Comparison of ENCODE assay signal across 8 cellular contexts in genomic region chr15:76930831-76931396, GRCh38. TPM values are rescaled to one million over a fixed set of nuclear protein-coding genes. Genes with fewer than 3 reads are reported as not detected.
DNase-seq lines count a peak whose midpoint lies in the region; ATAC-seq and TF ChIP-seq lines count a peak whose summit lies in the region.

No MANE protein-coding gene starts in this region.

- H3K36me3 ChIP-seq in right atrium auricular region (no peaks in the 10 kb centered on the region), lower lobe of right lung (peaks cover 7% of the 10 kb centered on the region), vagina (peaks cover 0 to 12% of the 10 kb centered on the region in 2 donors)

- H3K4me1 ChIP-seq in right atrium auricular region: peaks cover 0 to 13% of the 10 kb centered on the region in 2 donors
- H3K4me1 ChIP-seq in lower lobe of right lung: peaks cover 22% of the 10 kb centered on the region
- H3K4me1 ChIP-seq in vagina: peaks cover 15% of the 10 kb centered on the region

- ATAC-seq in Right ventricle myocardium superior (ENCODE audit: poor library complexity) (no peak), lower lobe of right lung (no peak)

- intact Hi-C loops in Right ventricle myocardium superior (cut with DNase I): no loop called here
- intact Hi-C loops in lower lobe of right lung (cut with DNase I): no loop called here
- intact Hi-C loops in vagina (cut with DNase I): no loop called here

- TF ChIP-seq POLR2A in vagina (IDR thresholded peaks at IDR 0.05): no peak

- H3K4me3 ChIP-seq in right atrium auricular region: peak overlapping the region; percentile 72 to 80
- H3K4me3 ChIP-seq in lower lobe of right lung: peak overlapping the region; percentile 73
- H3K4me3 ChIP-seq in vagina: peak overlapping the region; percentile 65 to 87

- peak overlapping the region; percentile 65 to 72 for H3K27ac ChIP-seq in right atrium auricular region
- H3K27ac ChIP-seq in angular gyrus (ENCODE audit: low read depth, low read length): peak overlapping the region; percentile 89
- peak overlapping the region; percentile 77 for H3K27ac ChIP-seq in lower lobe of right lung
- peak overlapping the region; percentile 49 for H3K27ac ChIP-seq in vagina

- TF ChIP-seq CTCF in right atrium auricular region (IDR thresholded peaks at IDR 0.05): no peak
- no peak for TF ChIP-seq CTCF in lower lobe of right lung (IDR thresholded peaks at IDR 0.05)
- TF ChIP-seq CTCF in vagina (IDR thresholded peaks at IDR 0.05): no peak

- no peak for DNase-seq in right atrium auricular region (ENCODE audit: low spot score)
- DNase-seq in Right ventricle myocardium superior: no peak
- DNase-seq in lower lobe of right lung: no peak
- DNase-seq in vagina (ENCODE audit: extremely low spot score in 2 of 2): no peak
- DNase-seq in H4 (ENCODE audit: low spot score): no peak
- no peak for DNase-seq in GM19240 (ENCODE audit: insufficient read length, low spot score)
- no peak for DNase-seq in C1 segment of cervical spinal cord (lab: John Stamatoyannopoulos, UW)

- H3K27me3 ChIP-seq in right atrium auricular region: no peaks in the 10 kb centered on the region
- no peaks in the 10 kb centered on the region for H3K27me3 ChIP-seq in lower lobe of right lung (ENCODE audit: low read depth)
- no peaks in the 10 kb centered on the region for H3K27me3 ChIP-seq in vagina

- H3K9me3 ChIP-seq in right atrium auricular region (no peaks in the 10 kb centered on the region), lower lobe of right lung (no peaks in the 10 kb centered on the region), vagina (no peaks in the 10 kb centered on the region)

RNA-seq across cellular contexts. Expression of gene RCN2, which starts 0.6 kb away (rescaled TPM):
- total RNA-seq in right atrium auricular region (10 to 100 TPM; 20.9 to 39.9 TPM), Right ventricle myocardium superior (18.9 TPM), lower lobe of right lung (32.8 TPM), vagina (39.5 TPM)
- 121 and 168 TPM in 2 replicates for total RNA-seq in H4 (2014; rRNA removed; shearing (Covaris generic))

RNA-seq across cellular contexts. Expression of gene SCAPER, which starts 25.8 kb away (rescaled TPM):
- total RNA-seq in right atrium auricular region: 10 to 100 TPM; 20.5 to 52.3 TPM
- 47.8 TPM for total RNA-seq in Right ventricle myocardium superior
- 34.2 TPM for total RNA-seq in lower lobe of right lung
- 51.3 TPM for total RNA-seq in vagina
- total RNA-seq in H4 (2014; rRNA removed; shearing (Covaris generic)): 2.5 and 10.0 TPM in 2 replicates
